Comparison of ENCODE assay signal across 16 cellular contexts in genomic region chr10:12663863-12664262, GRCh38.
DNase-seq lines count a peak whose midpoint lies in the region; ATAC-seq and TF ChIP-seq lines count a peak whose summit lies in the region.
"Had no signal": no experiment of that assay in that cellular context is flagged by ENCODE, and none has a peak within 500 bp of the region (broad histone marks: within the 10 kb centered on the region; RNA-seq: fewer than 3 reads in every experiment).

No MANE protein-coding gene starts in this region.

- no peaks in the 10 kb centered on the region for H3K9me1 ChIP-seq in IMR-90 (ENCODE audit: insufficient read depth, low read length)

- CTCF ChIA-PET in IMR-90 (lab: Yijun Ruan, JAX), result no interaction called here

- no peak for TF ChIP-seq RAD21 in IMR-90 (IDR thresholded peaks at IDR 0.05; ENCODE audit: low read length)

- no peak overlapping the region for H4K91ac ChIP-seq in IMR-90 (ENCODE audit: insufficient read depth, low read depth, low read length)

- no peaks in the 10 kb centered on the region for H3K27me3 ChIP-seq in IMR-90 (ENCODE audit: control insufficient read depth, insufficient read depth, low read length)
- H3K27me3 ChIP-seq: BLaER1 treated with 17β-estradiol and CSF1 and Interleukin-3, amounts not matched to agents 10 nM and 100 nM had no signal

- ATAC-seq in IMR-90 (ENCODE audit: low read depth) (peak; percentile 48; the same call in 1 of the 2 replicates), HG02870 (IDR thresholded peaks at IDR 0.05; ENCODE audit: unreplicated experiment) (no peak)
- ATAC-seq: GM23338, HepG2 had no signal

- no peak overlapping the region for H2BK120ac ChIP-seq in IMR-90 (ENCODE audit: low read depth, low read length)

- H3K27ac ChIP-seq in IMR-90 (ENCODE audit: insufficient read depth, low read length) (no peak overlapping the region), caudate nucleus (ENCODE audit: low read depth, low read length) (peak overlapping the region; percentile 58)
- H3K27ac ChIP-seq: 22Rv1; BLaER1 treated with 17β-estradiol and CSF1 and Interleukin-3, amounts not matched to agents 10 nM and 100 nM had no signal

- no peak overlapping the region for H3K23ac ChIP-seq in IMR-90 (ENCODE audit: low read depth, low read length)

- H3K9ac ChIP-seq in IMR-90 (ENCODE audit: low read depth, low read length), result no peak overlapping the region
- H3K9ac ChIP-seq: BLaER1 treated with 17β-estradiol and CSF1 and Interleukin-3, amounts not matched to agents 10 nM and 100 nM had no signal

- BruUV-seq in IMR-90 (replicated peaks; lab: Mats Ljungman, UMichigan), result no TSS peak

- DNase-seq in NCI-H1436 (lab: John Stamatoyannopoulos, UW) (peak; percentile 24), NCI-H1436 treated with DMSO at 0.1 percent for 48 hours (lab: John Stamatoyannopoulos, UW) (no peak), IMR-90 (no peak), caudate nucleus (lab: John Stamatoyannopoulos, UW) (peak in 1 of 61 donors; percentile 32), superior temporal gyrus (ENCODE audit: extremely low spot score) (peak; percentile 36), DMS153 (lab: John Stamatoyannopoulos, UW) (no peak), HPDE6-E6E7 (ENCODE audit: extremely low spot score) (no peak)
- DNase-seq: ACHN; CD4-positive, CD25-positive, alpha-beta regulatory T cell; EL; H9 had no signal

- dilution Hi-C loops in IMR-90 (cut with HindIII; ENCODE audit: low sequenced_read_pairs, unreplicated experiment), result no loop called here

- no peak overlapping the region for H3K4me2 ChIP-seq in IMR-90 (ENCODE audit: low read depth, low read length)
- H3K4me2 ChIP-seq: BLaER1 treated with 17β-estradiol and CSF1 and Interleukin-3, amounts not matched to agents 10 nM and 100 nM; GM23338 had no signal

- no peak overlapping the region for H2BK5ac ChIP-seq in IMR-90 (ENCODE audit: low read depth, low read length, poor library complexity, severe bottlenecking)

- no peak overlapping the region for H3K14ac ChIP-seq in IMR-90 (replicated peaks; ENCODE audit: low read depth, low read length)

- H3K79me1 ChIP-seq in IMR-90 (ENCODE audit: low read depth in 1 of 2, low read length in 2 of 2), result no peaks in the 10 kb centered on the region

- no peaks in the 10 kb centered on the region for H3K4me1 ChIP-seq in IMR-90 (ENCODE audit: control insufficient read depth, insufficient read depth, low read length)

- in situ Hi-C loops in IMR-90 (cut with MboI; ENCODE audit: low sequenced_read_pairs), result no loop called here

- H2AK9ac ChIP-seq in IMR-90 (replicated peaks; ENCODE audit: low read depth, low read length, poor library complexity), result no peak overlapping the region

- POLR2A ChIA-PET in IMR-90 (lab: Charles Lee; ENCODE audit: unreplicated experiment), result no interaction called here

- H3K18ac ChIP-seq in IMR-90 (ENCODE audit: low read depth, low read length), result no peak overlapping the region

- H3K4me3 ChIP-seq in IMR-90 (ENCODE audit: insufficient read depth, low read depth, low read length), result no peak overlapping the region
- H3K4me3 ChIP-seq: BLaER1 treated with 17β-estradiol and CSF1 and Interleukin-3, amounts not matched to agents 10 nM and 100 nM; GM23338 had no signal

- no peak overlapping the region for H3K4ac ChIP-seq in IMR-90 (ENCODE audit: low read depth, low read length)

- intact Hi-C loops in IMR-90 (cut with micrococcal nuclease), result no loop called here

- WGBS in IMR-90 (ENCODE audit: extremely low coverage in 2 of 2, insufficient read length in 1 of 2), 2 experiments, result no CpG with 5 or more reads among the region's 1 CpG

- H2AK5ac ChIP-seq in IMR-90 (ENCODE audit: low read depth, low read length), result no peak overlapping the region

- no peaks in the 10 kb centered on the region for H3K9me3 ChIP-seq in IMR-90 (ENCODE audit: control insufficient read depth, insufficient read depth, low read length)
- H3K9me3 ChIP-seq: BLaER1 treated with 17β-estradiol and CSF1 and Interleukin-3, amounts not matched to agents 10 nM and 100 nM had no signal

- H3K56ac ChIP-seq in IMR-90 (ENCODE audit: extremely low read depth, insufficient read depth, low read length), result no peak overlapping the region

- no peak for TF ChIP-seq CTCF in IMR-90 (conservative IDR thresholded peaks at IDR 0.05; ENCODE audit: low read depth, low read length)

- H4K8ac ChIP-seq in IMR-90 (ENCODE audit: low read depth in 2 of 2, low read length in 2 of 2), result no peak overlapping the region

- H4K5ac ChIP-seq in IMR-90 (ENCODE audit: low read depth, low read length), result no peak overlapping the region

- no peak for TF ChIP-seq POLR2A in IMR-90 (IDR thresholded peaks at IDR 0.05; ENCODE audit: low read depth, low read length)

- no peak overlapping the region for H2AFZ ChIP-seq in IMR-90 (replicated peaks; ENCODE audit: low read length, poor library complexity)
- H2AFZ ChIP-seq: GM23338 had no signal

- no peak overlapping the region for H2BK20ac ChIP-seq in IMR-90 (ENCODE audit: low read depth, low read length)

- no peaks in the 10 kb centered on the region for H4K20me1 ChIP-seq in IMR-90 (ENCODE audit: insufficient read depth, low read length)

- H3K36me3 ChIP-seq in IMR-90 (ENCODE audit: control insufficient read depth, insufficient read depth, low read length), result peaks cover 4% of the 10 kb centered on the region; the same call in 1 of the 2 replicates

- no peak overlapping the region for H2BK15ac ChIP-seq in IMR-90 (ENCODE audit: low read depth, low read length)

TF ChIP-seq in IMR-90, 13 proteins besides CTCF, POLR2A, EP300 and RAD21:
- no peak for TF ChIP-seq MAFK (IDR thresholded peaks at IDR 0.05; ENCODE audit: low read depth, low read length)
- no peak for TF ChIP-seq NFE2L2 (IDR thresholded peaks at IDR 0.05; ENCODE audit: low read depth, low read length)
- TF ChIP-seq BHLHE40 (IDR thresholded peaks at IDR 0.05; ENCODE audit: low read depth, low read length), result no peak
- TF ChIP-seq, protein P1, sequence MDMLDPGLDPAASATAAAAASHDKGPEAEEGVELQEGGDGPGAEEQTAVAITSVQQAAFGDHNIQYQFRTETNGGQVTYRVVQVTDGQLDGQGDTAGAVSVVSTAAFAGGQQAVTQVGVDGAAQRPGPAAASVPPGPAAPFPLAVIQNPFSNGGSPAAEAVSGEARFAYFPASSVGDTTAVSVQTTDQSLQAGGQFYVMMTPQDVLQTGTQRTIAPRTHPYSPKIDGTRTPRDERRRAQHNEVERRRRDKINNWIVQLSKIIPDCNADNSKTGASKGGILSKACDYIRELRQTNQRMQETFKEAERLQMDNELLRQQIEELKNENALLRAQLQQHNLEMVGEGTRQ (IDR thresholded peaks at IDR 0.05; ENCODE audit: low read depth, low read length), result no peak
- no peak for TF ChIP-seq CHD1 (IDR thresholded peaks at IDR 0.05; ENCODE audit: low read depth, low read length)
- TF ChIP-seq, protein P2, sequence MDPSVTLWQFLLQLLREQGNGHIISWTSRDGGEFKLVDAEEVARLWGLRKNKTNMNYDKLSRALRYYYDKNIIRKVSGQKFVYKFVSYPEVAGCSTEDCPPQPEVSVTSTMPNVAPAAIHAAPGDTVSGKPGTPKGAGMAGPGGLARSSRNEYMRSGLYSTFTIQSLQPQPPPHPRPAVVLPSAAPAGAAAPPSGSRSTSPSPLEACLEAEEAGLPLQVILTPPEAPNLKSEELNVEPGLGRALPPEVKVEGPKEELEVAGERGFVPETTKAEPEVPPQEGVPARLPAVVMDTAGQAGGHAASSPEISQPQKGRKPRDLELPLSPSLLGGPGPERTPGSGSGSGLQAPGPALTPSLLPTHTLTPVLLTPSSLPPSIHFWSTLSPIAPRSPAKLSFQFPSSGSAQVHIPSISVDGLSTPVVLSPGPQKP (IDR thresholded peaks at IDR 0.05; ENCODE audit: borderline replicate concordance, low read depth, low read length), result no peak
- no peak for TF ChIP-seq FOS (IDR thresholded peaks at IDR 0.05; ENCODE audit: low read depth, low read length)
- TF ChIP-seq CEBPB (IDR thresholded peaks at IDR 0.05; ENCODE audit: low read depth, low read length), result no peak
- no peak for TF ChIP-seq MAZ (IDR thresholded peaks at IDR 0.05; ENCODE audit: borderline replicate concordance, low read depth, low read length)
- no peak for TF ChIP-seq SMC3 (IDR thresholded peaks at IDR 0.05; ENCODE audit: low read depth, low read length)
- TF ChIP-seq MXI1 (IDR thresholded peaks at IDR 0.05; ENCODE audit: borderline replicate concordance, low read depth, low read length), result no peak
- no peak for TF ChIP-seq RFX5 (IDR thresholded peaks at IDR 0.05; ENCODE audit: low read depth, low read length)
- TF ChIP-seq RCOR1 (IDR thresholded peaks at IDR 0.05; ENCODE audit: insufficient replicate concordance, low read length), result no peak

Comparison
In these comparisons a context has a peak if more than half of its experiments do, and no peak if none do; other contexts are left out.
1. DNase-seq: peak in NCI-H1436 (single experiment) and superior temporal gyrus (single experiment); none in NCI-H1436 treated with DMSO at 0.1 percent for 48 hours (single experiment), IMR-90 (single experiment), DMS153 (single experiment) and HPDE6-E6E7 (single experiment).